In the genomic region with DNA sequence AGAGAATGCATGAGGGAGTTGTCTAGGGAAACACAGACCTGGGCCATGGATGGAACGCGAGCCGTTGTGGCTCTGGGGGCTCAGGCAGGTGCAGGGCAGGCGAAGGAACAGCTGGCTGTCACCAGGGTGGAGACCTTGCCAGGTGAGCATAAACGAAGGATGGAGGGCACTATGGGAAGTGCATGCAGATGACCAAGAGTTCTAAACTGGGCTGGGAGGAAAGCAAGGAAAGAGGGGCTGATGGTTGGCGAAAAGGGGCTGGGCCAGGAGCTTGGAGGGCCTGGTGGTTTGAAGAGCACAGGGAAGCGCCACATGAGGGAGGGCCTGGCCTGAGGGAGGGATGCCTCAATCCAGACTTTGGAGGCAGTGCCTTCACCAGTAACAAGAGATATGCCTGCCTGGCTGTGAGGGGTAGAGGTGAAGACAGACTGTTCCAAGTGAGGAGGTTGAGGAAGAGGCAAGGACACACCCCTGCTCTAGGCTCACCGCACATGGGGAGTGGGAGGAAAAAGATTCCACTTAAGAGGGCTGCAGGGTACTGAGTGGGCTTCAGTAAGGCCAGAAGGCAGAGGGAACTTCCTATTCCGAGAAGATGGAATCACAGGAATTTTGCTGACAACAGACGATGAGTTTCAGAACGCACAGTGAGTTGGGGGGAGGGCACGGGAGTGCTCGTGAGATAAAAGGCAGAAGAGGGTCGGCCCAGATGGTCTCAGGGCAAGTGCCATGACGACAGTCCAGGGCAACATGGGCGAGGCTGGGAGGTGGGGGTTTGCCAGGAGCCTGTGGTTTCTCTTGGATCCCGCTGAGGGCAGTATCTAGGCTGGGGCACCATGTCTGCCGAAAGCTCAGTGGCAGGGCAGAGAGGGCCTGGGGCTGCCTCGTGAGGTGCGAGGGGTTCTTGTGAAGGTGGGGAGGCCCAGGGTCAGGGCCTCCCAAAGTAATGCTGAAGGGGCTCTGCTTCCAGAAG, we compare ENCODE assay signal across 1 cellular context.
TF ChIP-seq lines count a peak whose summit lies in the region.

No MANE protein-coding gene starts in this region.

TF ChIP-seq in IMR-90, 13 proteins besides CTCF, POLR2A, EP300 and RAD21:
- no peak for TF ChIP-seq NFE2L2 (IDR thresholded peaks at IDR 0.05; ENCODE audit: low read depth, low read length)
- TF ChIP-seq MAFK (IDR thresholded peaks at IDR 0.05; ENCODE audit: low read depth, low read length) = peak; percentile 11; the same call in 1 of the 2 replicates
TF ChIP-seq in IMR-90: peak in this region for 1.
